ENCODE assay signal across 17 cellular contexts in genomic region chr18:26435415-26436095, GRCh38.
A peak's percentile ranks its signal among the peaks of the same experiment; 100 is the strongest.
DNase-seq lines count a peak whose midpoint lies in the region; FAIRE-seq and TF ChIP-seq lines count a peak whose summit lies in the region.
"Had no signal": no experiment of that assay in that cellular context is flagged by ENCODE, and none has a peak within 500 bp of the region (broad histone marks: within the 10 kb centered on the region; RNA-seq: fewer than 3 reads in every experiment).

No MANE protein-coding gene starts in this region.

- H3K4me2 ChIP-seq in Karpas-422 (ENCODE audit: low read depth, low read length, poor library complexity, severe bottlenecking), result no peak overlapping the region

- H4K20me1 ChIP-seq in Karpas-422 (ENCODE audit: insufficient read depth, low read depth, low read length), result no peaks in the 10 kb centered on the region

- no peak overlapping the region for H3K9ac ChIP-seq in Karpas-422 (ENCODE audit: low read length)

- H3K4me1 Mint-ChIP-seq in neural crest cell, result peaks cover 8% of the 10 kb centered on the region

- CTCF ChIA-PET in RWPE1 (lab: Yijun Ruan, JAX), result interaction anchor here (0.7 kb wide), 1 partner anchor 223 kb away, joined by 3 read pairs; no protein-coding TSS in a partner anchor

- no peaks in the 10 kb centered on the region for H3K27me3 Mint-ChIP-seq in neural crest cell (ENCODE audit: low read depth)

- intact Hi-C loops in cardiac septum (cut with DNase I), result no loop called here

- H3K9me3 ChIP-seq in Karpas-422 (ENCODE audit: low read length), result no peaks in the 10 kb centered on the region
- H3K9me3 ChIP-seq: Peyer's patch, SJCRH30 had no signal

- no peaks in the 10 kb centered on the region for H3K79me2 ChIP-seq in Karpas-422 (ENCODE audit: low read length)

- FAIRE-seq in frontal cortex (lab: Jason Lieb, UNC), result no peak
- FAIRE-seq: H54, HepG2 had no signal

- no peak for TF ChIP-seq CTCF in RWPE1 (conservative IDR thresholded peaks at IDR 0.05; ENCODE audit: low read depth)
- TF ChIP-seq CTCF in neural crest cell (conservative IDR thresholded peaks at IDR 0.05), result no peak

- H3K4me3 ChIP-seq in Karpas-422 (ENCODE audit: low read length), result no peak overlapping the region
- H3K4me3 ChIP-seq: Peyer's patch, SJCRH30 had no signal

- H2AFZ ChIP-seq in Karpas-422 (ENCODE audit: low read length), result no peak overlapping the region

- peaks cover 30% of the 10 kb centered on the region for H3K4me1 ChIP-seq in Karpas-422 (ENCODE audit: low read length)
- H3K4me1 ChIP-seq: Peyer's patch, SJCRH30 had no signal

- no peaks in the 10 kb centered on the region for H3K9me2 ChIP-seq in Karpas-422 (replicated peaks; ENCODE audit: insufficient read depth, low read length)

- H3K36me3 Mint-ChIP-seq in neural crest cell (ENCODE audit: low read depth), result no peaks in the 10 kb centered on the region
- H3K36me3 Mint-ChIP-seq: CD8-positive, alpha-beta T cell had no signal

- H3K27ac ChIP-seq in RWPE1 (peak overlapping the region; percentile 80), Karpas-422 (ENCODE audit: low read length) (no peak overlapping the region)
- H3K27ac ChIP-seq: Peyer's patch, SJCRH30 had no signal

- H3K36me3 ChIP-seq in Karpas-422 (ENCODE audit: insufficient read depth, low read length), result no peaks in the 10 kb centered on the region
- H3K36me3 ChIP-seq: Peyer's patch, SJCRH30 had no signal

- H3K9me3 Mint-ChIP-seq in neural crest cell, result no peaks in the 10 kb centered on the region

- no peaks in the 10 kb centered on the region for H3K27me3 ChIP-seq in Karpas-422 (ENCODE audit: low read length)
- H3K27me3 ChIP-seq: Peyer's patch, SJCRH30 had no signal

- DNase-seq in D341Med (ENCODE audit: low spot score), result peak; percentile 22
- DNase-seq in RWPE1 (ENCODE audit: low spot score), result no peak
- peak; percentile 31 for DNase-seq in cardiac septum (ENCODE audit: low spot score)
- DNase-seq in neural crest cell (ENCODE audit: low read depth, low spot score), result no peak
- no peak for DNase-seq in HT-29 (ENCODE audit: low spot score)
- no peak for DNase-seq in frontal cortex (ENCODE audit: low spot score in 2 of 2)
- DNase-seq in Karpas-422, result no peak
- DNase-seq: CD8-positive, alpha-beta T cell; DMS 273 treated with DMSO at 0.1 percent for 48 hours; NCI-H1417; NCI-H2029; NCI-H2171 treated with DMSO at 0.1 percent for 48 hours; NCI-H774; Peyer's patch; SJCRH30 had no signal

- H3K27ac Mint-ChIP-seq in neural crest cell (ENCODE audit: unreplicated experiment), result peak overlapping the region; percentile 15
- H3K27ac Mint-ChIP-seq: CD8-positive, alpha-beta T cell had no signal

- POLR2A ChIA-PET in RWPE1 (lab: Yijun Ruan, JAX; ENCODE audit: low non-redundant PET), result no interaction called here

- no peak overlapping the region for H3K4me3 Mint-ChIP-seq in neural crest cell
- H3K4me3 Mint-ChIP-seq: CD8-positive, alpha-beta T cell had no signal

Comparison
In these comparisons a context has a peak if more than half of its experiments do, and no peak if none do; other contexts are left out.
1. DNase-seq: peak in D341Med (single experiment) and cardiac septum (single experiment); none in RWPE1 (single experiment), neural crest cell (single experiment), HT-29 (single experiment), frontal cortex (0 of 2) and Karpas-422 (single experiment).